17 cellular contexts compared by ENCODE assay signal in the genomic region with DNA sequence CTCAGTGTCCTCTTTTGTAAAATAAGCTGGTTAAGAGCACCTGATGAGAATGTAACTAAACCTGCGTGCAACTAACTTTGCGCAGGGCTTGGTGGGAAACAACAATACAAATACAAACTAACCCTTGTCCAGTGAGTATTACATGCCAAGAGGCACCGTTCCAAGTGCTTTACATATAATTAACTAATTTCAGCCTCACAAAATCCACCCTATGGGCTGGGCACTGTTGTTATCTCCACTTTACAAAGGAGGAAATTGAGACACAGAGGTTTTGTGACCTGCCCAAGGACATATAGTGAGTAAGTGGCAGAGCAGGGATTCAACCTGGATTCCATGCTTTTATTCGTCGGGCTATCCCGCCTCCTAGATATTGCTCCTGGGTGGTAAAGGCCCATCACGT. TPM values are rescaled to one million over a fixed set of nuclear protein-coding genes. Genes with fewer than 3 reads are reported as not detected.
DNase-seq lines count a peak whose midpoint lies in the region; ATAC-seq, FAIRE-seq and TF ChIP-seq lines count a peak whose summit lies in the region.
"Had no signal": no experiment of that assay in that cellular context is flagged by ENCODE, and none has a peak within 500 bp of the region (broad histone marks: within the 10 kb centered on the region; RNA-seq: fewer than 3 reads in every experiment).

No MANE protein-coding gene starts in this region.

- H3K4me1 Mint-ChIP-seq in CD8-positive, alpha-beta memory T cell = peaks cover 4 to 10% (median 4%) of the 10 kb centered on the region in 3 donors
- peaks cover 24% of the 10 kb centered on the region for H3K4me1 Mint-ChIP-seq in memory B cell
- H3K4me1 Mint-ChIP-seq in activated CD4-positive, alpha-beta memory T cell treated with anti-CD3 and anti-CD28 coated beads, Interleukin-2, amount 10 ng/mL, durations not matched to agents 7 days and 5 days = no peaks in the 10 kb centered on the region

- no peak for TF ChIP-seq POLR2A in K562 (conservative IDR thresholded peaks at IDR 0.05)
- TF ChIP-seq POLR2A in spleen (IDR thresholded peaks at IDR 0.05) = no peak

- no peak for ATAC-seq in K562
- no peak for ATAC-seq in memory B cell (ENCODE audit: low read depth)
- ATAC-seq: sciatic nerve had no signal

- TF ChIP-seq RAD21 in K562 (CRISPR knock-in tag; conservative IDR thresholded peaks at IDR 0.05 in 1 of 2, IDR thresholded peaks at IDR 0.05 in 1 of 2) = no peak

- no peak overlapping the region for H2AFZ ChIP-seq in K562 (ENCODE audit: low read depth, low read length)

- no peaks in the 10 kb centered on the region for H3K9me3 Mint-ChIP-seq in CD8-positive, alpha-beta memory T cell
- no peaks in the 10 kb centered on the region for H3K9me3 Mint-ChIP-seq in memory B cell
- H3K9me3 Mint-ChIP-seq in activated CD4-positive, alpha-beta memory T cell treated with anti-CD3 and anti-CD28 coated beads, Interleukin-2, amount 10 ng/mL, durations not matched to agents 7 days and 5 days = no peaks in the 10 kb centered on the region
- H3K9me3 Mint-ChIP-seq: activated naive CD8-positive, alpha-beta T cell treated with anti-CD3 and anti-CD28 coated beads, Interleukin-2, amount 10 ng/mL, durations not matched to agents 7 days and 5 days had no signal

- H3K27me3 Mint-ChIP-seq in CD8-positive, alpha-beta memory T cell = no peaks in the 10 kb centered on the region
- H3K27me3 Mint-ChIP-seq in memory B cell = no peaks in the 10 kb centered on the region
- no peaks in the 10 kb centered on the region for H3K27me3 Mint-ChIP-seq in activated CD4-positive, alpha-beta memory T cell treated with anti-CD3 and anti-CD28 coated beads, Interleukin-2, amount 10 ng/mL, durations not matched to agents 7 days and 5 days
- H3K27me3 Mint-ChIP-seq: activated naive CD8-positive, alpha-beta T cell treated with anti-CD3 and anti-CD28 coated beads, Interleukin-2, amount 10 ng/mL, durations not matched to agents 7 days and 5 days had no signal

- TF ChIP-seq CTCF in K562 (IDR thresholded peaks at IDR 0.05 in 2 of 3, conservative IDR thresholded peaks at IDR 0.05 in 1 of 3; ENCODE audit: insufficient read depth in 2 of 3, low read depth in 1 of 3, low read length in 3 of 3) = no peak
- TF ChIP-seq CTCF in spleen (IDR thresholded peaks at IDR 0.05 in 8 of 11, conservative IDR thresholded peaks at IDR 0.05 in 3 of 11) = no peak

- no peaks in the 10 kb centered on the region for H3K79me2 ChIP-seq in K562 (ENCODE audit: control insufficient read depth, insufficient read depth, low read length)

- H3K36me3 Mint-ChIP-seq in CD8-positive, alpha-beta memory T cell = peaks cover 14 to 94% (median 25%) of the 10 kb centered on the region in 3 donors
- peaks cover 41% of the 10 kb centered on the region for H3K36me3 Mint-ChIP-seq in memory B cell
- peaks cover 83% of the 10 kb centered on the region for H3K36me3 Mint-ChIP-seq in activated CD4-positive, alpha-beta memory T cell treated with anti-CD3 and anti-CD28 coated beads, Interleukin-2, amount 10 ng/mL, durations not matched to agents 7 days and 5 days (ENCODE audit: low read depth)

- H3K4me3 ChIP-seq in CD8-positive, alpha-beta memory T cell (ENCODE audit: low read length) = no peak overlapping the region
- H3K4me3 ChIP-seq in K562 = no peak overlapping the region
- H3K4me3 ChIP-seq in spleen = no peak overlapping the region

- TF ChIP-seq EP300 in K562 (IDR thresholded peaks at IDR 0.05; ENCODE audit: low read length) = no peak

- H3K9ac ChIP-seq in K562 (ENCODE audit: insufficient read depth in 1 of 2, low read depth in 2 of 2, low read length in 2 of 2) = no peak overlapping the region

- H3K9me1 ChIP-seq in K562 (ENCODE audit: control insufficient read depth, insufficient read depth, low read length) = no peaks in the 10 kb centered on the region

- no peak overlapping the region for H3K4me3 Mint-ChIP-seq in CD8-positive, alpha-beta memory T cell
- H3K4me3 Mint-ChIP-seq in memory B cell = no peak overlapping the region
- no peak overlapping the region for H3K4me3 Mint-ChIP-seq in activated CD4-positive, alpha-beta memory T cell treated with anti-CD3 and anti-CD28 coated beads, Interleukin-2, amount 10 ng/mL, durations not matched to agents 7 days and 5 days
- H3K4me3 Mint-ChIP-seq: activated naive CD8-positive, alpha-beta T cell treated with anti-CD3 and anti-CD28 coated beads, Interleukin-2, amount 10 ng/mL, durations not matched to agents 7 days and 5 days had no signal

- no peaks in the 10 kb centered on the region for H3K4me1 ChIP-seq in CD8-positive, alpha-beta memory T cell (ENCODE audit: insufficient read depth, low read length)
- H3K4me1 ChIP-seq in K562 (replicated peaks in 1 of 2; ENCODE audit: control insufficient read depth in 2 of 2, insufficient read depth in 2 of 2, low read length in 2 of 2) (peaks cover 0 to 5% of the 10 kb centered on the region in 2 experiments; a peak in 2 of 5 replicates), spleen (peaks cover 8 to 67% (median 36%) of the 10 kb centered on the region in 6 donors)

- H3K4me2 ChIP-seq in K562 (ENCODE audit: insufficient read depth, low read length) = no peak overlapping the region

- FAIRE-seq in K562 (lab: Jason Lieb, UNC) = peak; percentile 52

- CTCF ChIA-PET in CD8-positive, alpha-beta memory T cell (lab: Charles Lee) = no interaction called here
- CTCF ChIA-PET in K562 (lab: Yijun Ruan, JAX; ENCODE audit: low intra/inter-chr PET ratio) = no interaction called here
- CTCF ChIA-PET in activated CD4-positive, alpha-beta memory T cell treated with anti-CD3 and anti-CD28 coated beads, Interleukin-2, amount 10 ng/mL, durations not matched to agents 7 days and 5 days (lab: Charles Lee) = interaction anchor here (0.7 to 3.9 kb wide), 2 partner anchors 8 to 56 kb away, joined by 3 to 17 read pairs; no protein-coding TSS in a partner anchor

- intact Hi-C loops in K562 (cut with micrococcal nuclease) = loop anchor here (2.0 kb wide), 1 partner anchor 104 kb away; no protein-coding TSS in a partner anchor
- intact Hi-C loops in spleen (cut with DNase I; ENCODE audit: low total_unique reads) = no loop called here

- H3K27ac ChIP-seq in CD8-positive, alpha-beta memory T cell (ENCODE audit: low read depth, low read length) = no peak overlapping the region
- H3K27ac ChIP-seq in K562 (ENCODE audit: extremely low read depth, low read depth, low read length) = no peak overlapping the region
- peak overlapping the region in 6 of 8 donors; percentile 1 to 65 (median 36) for H3K27ac ChIP-seq in spleen
- H3K27ac ChIP-seq: RWPE1, VCaP had no signal

- POLR2A ChIA-PET in CD8-positive, alpha-beta memory T cell (lab: Charles Lee) = no interaction called here
- POLR2A ChIA-PET in K562 (lab: Yijun Ruan, JAX) = no interaction called here
- POLR2A ChIA-PET in activated CD4-positive, alpha-beta memory T cell treated with anti-CD3 and anti-CD28 coated beads, Interleukin-2, amount 10 ng/mL, durations not matched to agents 7 days and 5 days (lab: Charles Lee) = no interaction called here

- WGBS in K562 (ENCODE audit: insufficient coverage, low coverage, missing lambda C conversion rate) = 33% methylated on average over 7 of the region's 7 CpGs
- 71 to 86% (median 77%) methylated on average over 7 of the region's 7 CpGs for WGBS in spleen, 5 donors

- no TSS peak for BruUV-seq in K562 (replicated peaks; lab: Mats Ljungman, UMichigan)

- peaks cover 84% of the 10 kb centered on the region for H3K36me3 ChIP-seq in CD8-positive, alpha-beta memory T cell (ENCODE audit: insufficient read depth, low read length)
- H3K36me3 ChIP-seq in K562 (ENCODE audit: control insufficient read depth, insufficient read depth, low read length) (no peaks in the 10 kb centered on the region), spleen (peaks cover 0 to 100% (median 77%) of the 10 kb centered on the region in 6 donors)

- no peaks in the 10 kb centered on the region for H3K9me3 ChIP-seq in CD8-positive, alpha-beta memory T cell (ENCODE audit: low read length)
- H3K9me3 ChIP-seq in K562 (replicated peaks; ENCODE audit: control insufficient read depth, insufficient read depth, low read depth, low read length) (no peaks in the 10 kb centered on the region), spleen (no peaks in the 10 kb centered on the region)

- H3K27me3 ChIP-seq in CD8-positive, alpha-beta memory T cell (ENCODE audit: insufficient read depth, low read length, poor library complexity, severe bottlenecking) = no peaks in the 10 kb centered on the region
- no peaks in the 10 kb centered on the region for H3K27me3 ChIP-seq in K562 (ENCODE audit: control insufficient read depth in 2 of 2, insufficient read depth in 2 of 2, low read length in 2 of 2)
- no peaks in the 10 kb centered on the region for H3K27me3 ChIP-seq in spleen (replicated peaks in 1 of 7)

- DNase-seq in CD8-positive, alpha-beta memory T cell = peak in 1 of 5 donors; percentile 1
- DNase-seq in K562 (ENCODE audit: extremely low read depth in 1 of 4, low spot score in 3 of 4) (no peak), memory B cell (ENCODE audit: low spot score in 2 of 2) (no peak), spleen (peak; percentile 6), UCSD-AML1 (lab: John Stamatoyannopoulos, UW; ENCODE audit: unreplicated experiment) (no peak)
- no peak for DNase-seq in stimulated activated CD4-positive, alpha-beta T cell treated with anti-CD3 and anti-CD28 coated beads, Interleukin-15, amount 100 ng/mL, for 24 hours
- DNase-seq in activated CD4-positive, alpha-beta memory T cell treated with anti-CD3 and anti-CD28 coated beads, Interleukin-2, amount 10 ng/mL, durations not matched to agents 7 days and 5 days = no peak
- DNase-seq: activated CD4-positive, alpha-beta T cell treated with anti-CD3 and anti-CD28 coated beads, Interleukin-2, amount 50 U/mL, for 1 hour; activated naive CD8-positive, alpha-beta T cell treated with anti-CD3 and anti-CD28 coated beads, Interleukin-2, amount 10 ng/mL, durations not matched to agents 7 days and 5 days; C1 segment of cervical spinal cord; NCI-H1092; NCI-H187 treated with DMSO at 0.1 percent for 48 hours; NCI-H226; NCI-H748 treated with DMSO at 0.1 percent for 48 hours had no signal

- peak overlapping the region in 6 of 8 donors; percentile 48 to 89 (median 70) for H3K27ac Mint-ChIP-seq in CD8-positive, alpha-beta memory T cell
- peak overlapping the region; percentile 19 for H3K27ac Mint-ChIP-seq in memory B cell
- no peak overlapping the region for H3K27ac Mint-ChIP-seq in activated CD4-positive, alpha-beta memory T cell treated with anti-CD3 and anti-CD28 coated beads, Interleukin-2, amount 10 ng/mL, durations not matched to agents 7 days and 5 days

- H4K20me1 ChIP-seq in K562 (replicated peaks; ENCODE audit: control insufficient read depth, insufficient read depth, low read length) = no peaks in the 10 kb centered on the region

- in situ Hi-C loops in K562 (cut with MboI) = no loop called here

RNA-seq across cellular contexts. Expression of a gene that starts 26.2 kb away (rescaled TPM):
- 100 to 1,000 TPM; 212 to 213 TPM for total RNA-seq in CD8-positive, alpha-beta memory T cell
- polyA plus RNA-seq in CD8-positive, alpha-beta memory T cell = 62.4 TPM
- 107 and 139 TPM in 2 replicates for total RNA-seq in K562 (2011; cell fraction: chromatin; rRNA removed; ENCODE audit: low replicate concordance)
- total RNA-seq in K562 (2011; cell fraction: nucleolus; rRNA removed) = 57.9 and 62.4 TPM in 2 replicates
- 79.0 and 111 TPM in 2 replicates for total RNA-seq in K562 (2011; cell fraction: nucleoplasm; rRNA removed)
- total RNA-seq in K562 (2014; rRNA removed) (40.5 and 41.2 TPM in 2 replicates), K562 (2014; rRNA removed; fragmentation: Illumina TruSeq; extraction: Trizol) (13.9 and 18.4 TPM in 2 replicates), K562 (2015; rRNA removed; fragmentation: Illumina TruSeq; extraction: Trizol) (24.1 and 24.5 TPM in 2 replicates), K562 (2021) (41.0 and 42.6 TPM in 2 replicates), spleen (100 to 1,000 TPM; 179 to 260 (median 218) TPM)
- polyA plus RNA-seq in K562 (2011; rRNA removed) (26.9 and 35.4 TPM in 2 replicates), K562 (2014; fragmentation: Illumina TruSeq; extraction: Trizol) (25.3 and 26.4 TPM in 2 replicates), K562 (2014; fragmentation: Nextera tagmentation; extraction: Ambion mirVana) (under 1 TPM; 0.46 to 0.99 TPM), K562 (2014; rRNA removed) (24.6 and 33.5 TPM in 2 replicates), spleen (100 to 1,000 TPM in 1 of 3 donors, 10 to 100 TPM in 2; 67.7 to 149 (median 95.9) TPM)
- polyA plus RNA-seq in K562 (2011; cell fraction: cytosol; rRNA removed) = 23.2 and 26.3 TPM in 2 replicates
- polyA plus RNA-seq in K562 (2011; cell fraction: nucleus; rRNA removed) = 43.5 and 44.0 TPM in 2 replicates
- 37.0 and 57.9 TPM in 2 replicates for polyA plus RNA-seq in K562 (2012)
- polyA minus RNA-seq in K562 (2011; rRNA and poly(A)+ RNA removed) = 50.2 and 55.3 TPM in 2 replicates
- polyA minus RNA-seq in K562 (2011; cell fraction: cytosol; rRNA and poly(A)+ RNA removed) = 31.5 and 54.0 TPM in 2 replicates
- polyA minus RNA-seq in K562 (2011; cell fraction: nucleus; rRNA and poly(A)+ RNA removed) = 33.0 and 56.4 TPM in 2 replicates
- 100 to 1,000 TPM; 188 to 201 TPM for total RNA-seq in activated CD4-positive, alpha-beta memory T cell treated with anti-CD3 and anti-CD28 coated beads, Interleukin-2, amount 10 ng/mL, durations not matched to agents 7 days and 5 days

RNA-seq across cellular contexts. Expression of a gene that starts 50.5 kb away (rescaled TPM):
- 100 to 1,000 TPM; 452 to 459 TPM for total RNA-seq in CD8-positive, alpha-beta memory T cell
- 351 TPM for polyA plus RNA-seq in CD8-positive, alpha-beta memory T cell
- total RNA-seq in K562 (2011; cell fraction: chromatin; rRNA removed; ENCODE audit: low replicate concordance) = 14.4 and 15.9 TPM in 2 replicates
- 6.0 and 8.9 TPM in 2 replicates for total RNA-seq in K562 (2011; cell fraction: nucleolus; rRNA removed)
- 11.6 and 11.7 TPM in 2 replicates for total RNA-seq in K562 (2011; cell fraction: nucleoplasm; rRNA removed)
- 8.1 and 11.8 TPM in 2 replicates for total RNA-seq in K562 (2014; rRNA removed)
- total RNA-seq in K562 (2014; rRNA removed; fragmentation: Illumina TruSeq; extraction: Trizol) = 7.8 and 9.6 TPM in 2 replicates
- 12.0 and 13.2 TPM in 2 replicates for total RNA-seq in K562 (2015; rRNA removed; fragmentation: Illumina TruSeq; extraction: Trizol)
- 11.6 and 12.0 TPM in 2 replicates for total RNA-seq in K562 (2021)
- polyA plus RNA-seq in K562 (2011; rRNA removed) = 8.1 and 27.2 TPM in 2 replicates
- 7.1 and 33.5 TPM in 2 replicates for polyA plus RNA-seq in K562 (2011; cell fraction: cytosol; rRNA removed)
- polyA plus RNA-seq in K562 (2011; cell fraction: nucleus; rRNA removed) = 5.0 and 18.8 TPM in 2 replicates
- 13.5 and 16.9 TPM in 2 replicates for polyA plus RNA-seq in K562 (2012)
- polyA plus RNA-seq in K562 (2014; fragmentation: Illumina TruSeq; extraction: Trizol) = 10.1 and 10.4 TPM in 2 replicates
- polyA plus RNA-seq in K562 (2014; fragmentation: Nextera tagmentation; extraction: Ambion mirVana) = 1 to 10 TPM in 1 of 2 experiments, under 1 TPM in 1; 0.70 to 1.9 TPM
- polyA plus RNA-seq in K562 (2014; rRNA removed) = 8.3 and 8.8 TPM in 2 replicates
- polyA minus RNA-seq in K562 (2011; rRNA and poly(A)+ RNA removed) = 11.3 and 36.0 TPM in 2 replicates
- 5.2 and 14.0 TPM in 2 replicates for polyA minus RNA-seq in K562 (2011; cell fraction: cytosol; rRNA and poly(A)+ RNA removed)
- 6.1 and 27.3 TPM in 2 replicates for polyA minus RNA-seq in K562 (2011; cell fraction: nucleus; rRNA and poly(A)+ RNA removed)
- total RNA-seq in spleen = 100 to 1,000 TPM; 142 to 295 (median 210) TPM
- polyA plus RNA-seq in spleen = 100 to 1,000 TPM; 141 to 186 (median 155) TPM
- total RNA-seq in activated CD4-positive, alpha-beta memory T cell treated with anti-CD3 and anti-CD28 coated beads, Interleukin-2, amount 10 ng/mL, durations not matched to agents 7 days and 5 days = 100 to 1,000 TPM; 603 to 606 TPM

Comparison
In these comparisons a context has a peak if more than half of its experiments do, and no peak if none do; other contexts are left out.
1. H3K27ac ChIP-seq: peak in spleen (6 of 8); none in CD8-positive, alpha-beta memory T cell (single experiment) and K562 (single experiment).
2. RNA of a gene that starts 50.5 kb away (total RNA-seq): 603 to 606 TPM in activated CD4-positive, alpha-beta memory T cell treated with anti-CD3 and anti-CD28 coated beads, Interleukin-2, amount 10 ng/mL, durations not matched to agents 7 days and 5 days, 452 to 459 TPM in CD8-positive, alpha-beta memory T cell and 142 to 295 TPM in spleen; 6.0 to 15.9 TPM in K562; every median in the first group is over 4 times any median in the second.